In the genomic region with DNA sequence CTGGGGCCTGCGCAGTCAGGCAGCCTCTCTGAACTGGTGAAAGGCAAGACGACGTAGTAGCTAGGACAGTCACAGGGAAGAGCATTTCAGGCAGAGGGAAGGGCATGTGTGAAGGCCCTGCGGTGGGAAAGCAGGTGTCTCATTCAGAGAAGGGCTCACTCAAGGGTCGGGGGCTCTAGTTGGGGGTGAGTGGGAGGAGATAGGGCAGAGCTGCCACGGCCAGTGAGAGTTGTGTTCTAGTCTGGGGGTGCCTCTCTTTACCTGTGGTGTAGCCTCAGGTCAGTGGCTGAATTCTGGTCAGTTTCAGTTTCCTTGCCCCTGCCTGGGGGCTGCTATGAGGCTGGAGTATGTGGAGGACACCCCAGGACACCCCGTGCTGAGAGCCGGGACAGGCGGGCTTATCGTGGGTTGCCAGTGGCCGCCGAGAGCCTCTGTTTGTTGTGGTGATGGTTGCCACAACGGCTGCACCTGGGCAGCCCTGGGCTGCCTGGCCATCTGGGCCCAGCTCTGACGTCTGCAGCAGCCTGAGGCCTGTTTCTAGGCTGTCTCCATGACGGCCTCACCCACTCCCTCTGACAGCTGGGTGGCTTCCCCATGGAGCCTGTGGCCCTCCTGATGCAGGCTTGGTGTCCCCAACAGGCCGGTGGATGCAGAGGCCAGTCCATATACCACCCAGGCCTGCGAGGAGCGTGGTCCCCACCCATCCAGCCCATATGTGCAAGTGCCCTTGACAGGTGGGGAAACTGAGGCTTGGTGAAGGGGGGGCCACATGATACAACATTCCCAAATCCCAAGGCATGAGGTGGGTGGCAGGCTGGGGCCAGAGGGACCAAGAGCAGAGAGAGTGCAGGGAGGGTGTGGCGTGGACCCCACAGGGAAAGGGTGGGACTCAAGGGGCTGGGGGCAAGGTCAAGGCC, we compare ENCODE assay signal across 9 cellular contexts. TPM values are rescaled to one million over a fixed set of nuclear protein-coding genes. Genes with fewer than 3 reads are reported as not detected.
DNase-seq lines count a peak whose midpoint lies in the region; ATAC-seq and TF ChIP-seq lines count a peak whose summit lies in the region.
"Had no signal": no experiment of that assay in that cellular context is flagged by ENCODE, and none has a peak within 500 bp of the region (broad histone marks: within the 10 kb centered on the region; RNA-seq: fewer than 3 reads in every experiment).

No MANE protein-coding gene starts in this region.

- H3K4me1 Mint-ChIP-seq in T-helper 17 cell = peaks cover 11% of the 10 kb centered on the region

- H3K4me3 ChIP-seq in heart right ventricle (no peak overlapping the region), gastrocnemius medialis (no peak overlapping the region), WERI-Rb-1 (ENCODE audit: low read depth, low read length) (no peak overlapping the region)

- in situ Hi-C loops in gastrocnemius medialis (cut with MboI; ENCODE audit: low sequenced_read_pairs in 4 of 4) = loop anchor here in 1 of 4 donors (10.0 kb wide), 1 partner anchor 170 kb away; the partner anchor contains the start of gene DHRS7B

- H3K36me3 ChIP-seq in heart right ventricle = peaks cover 0 to 59% (median 9%) of the 10 kb centered on the region in 9 donors
- peaks cover 0 to 13% of the 10 kb centered on the region in 2 donors for H3K36me3 ChIP-seq in gastrocnemius medialis
- peaks cover 5% of the 10 kb centered on the region; the same call in 1 of the 2 replicates for H3K36me3 ChIP-seq in WERI-Rb-1

- no peaks in the 10 kb centered on the region for H3K9me3 ChIP-seq in T-helper 17 cell (ENCODE audit: control insufficient read depth, low read length, poor library complexity, severe bottlenecking)
- no peaks in the 10 kb centered on the region for H3K9me3 ChIP-seq in heart right ventricle
- no peaks in the 10 kb centered on the region for H3K9me3 ChIP-seq in gastrocnemius medialis
- H3K9me3 ChIP-seq in WERI-Rb-1 (ENCODE audit: severe bottlenecking) = no peaks in the 10 kb centered on the region

- intact Hi-C loops in heart right ventricle (cut with DNase I) = no loop called here
- intact Hi-C loops in gastrocnemius medialis (cut with DNase I; ENCODE audit: low total_unique reads) = no loop called here

- H3K27ac ChIP-seq in heart right ventricle = peak overlapping the region; percentile 1 to 72 (median 47)
- H3K27ac ChIP-seq in gastrocnemius medialis = peak overlapping the region; percentile 68 to 96 (median 74)
- H3K27ac ChIP-seq in WERI-Rb-1 = no peak overlapping the region

- H3K27me3 Mint-ChIP-seq in T-helper 17 cell = peaks cover 8% of the 10 kb centered on the region

- 58 to 62% methylated on average over 19 of the region's 19 CpGs for WGBS in heart right ventricle, 2 donors

- peak; percentile 19 for DNase-seq in NCI-H2196 (lab: John Stamatoyannopoulos, UW; ENCODE audit: unreplicated experiment)
- no peak for DNase-seq in NCI-H2196 treated with DMSO at 0.1 percent for 48 hours (lab: John Stamatoyannopoulos, UW; ENCODE audit: unreplicated experiment)
- DNase-seq in T-helper 17 cell = no peak
- DNase-seq in heart right ventricle = peak; percentile 79 to 80
- peak in 1 of 2 donors; percentile 71 for DNase-seq in gastrocnemius medialis
- DNase-seq in WERI-Rb-1 = no peak
- DNase-seq in stimulated activated naive CD4-positive, alpha-beta T cell (lab: John Stamatoyannopoulos, UW) = no peak
- DNase-seq: NCI-H146 had no signal

- H3K36me3 Mint-ChIP-seq in T-helper 17 cell (ENCODE audit: low read depth) = peaks cover 4% of the 10 kb centered on the region

- H3K27ac Mint-ChIP-seq in T-helper 17 cell = peak overlapping the region; percentile 0

- no peak overlapping the region for H3K4me3 Mint-ChIP-seq in T-helper 17 cell

- H3K27me3 ChIP-seq in heart right ventricle (peaks cover 0 to 4% (median 0%) of the 10 kb centered on the region in 7 donors), gastrocnemius medialis (no peaks in the 10 kb centered on the region), WERI-Rb-1 (ENCODE audit: insufficient read depth, low read depth, severe bottlenecking) (peaks cover 17% of the 10 kb centered on the region)

- TF ChIP-seq CTCF in heart right ventricle (IDR thresholded peaks at IDR 0.05) (no peak), gastrocnemius medialis (IDR thresholded peaks at IDR 0.05 in 4 of 5, conservative IDR thresholded peaks at IDR 0.05 in 1 of 5) (no peak), WERI-Rb-1 (IDR thresholded peaks at IDR 0.05; ENCODE audit: low read depth, low read length) (no peak)

- peaks cover 17 to 64% (median 35%) of the 10 kb centered on the region in 9 donors for H3K4me1 ChIP-seq in heart right ventricle
- H3K4me1 ChIP-seq in gastrocnemius medialis = peaks cover 46 to 53% of the 10 kb centered on the region in 2 donors

- ATAC-seq in T-helper 17 cell = no peak
- peak; percentile 44 to 92 (median 82) for ATAC-seq in heart right ventricle
- peak in 1 of 2 donors; percentile 25 for ATAC-seq in gastrocnemius medialis
- no peak for ATAC-seq in HG02981 (IDR thresholded peaks at IDR 0.05; ENCODE audit: unreplicated experiment)

- TF ChIP-seq POLR2A in gastrocnemius medialis (IDR thresholded peaks at IDR 0.05) = no peak

RNA-seq across cellular contexts. Expression of gene MAP2K3, which starts 10.8 kb away (rescaled TPM):
- 10 to 100 TPM; 61.2 to 73.0 TPM for total RNA-seq in T-helper 17 cell
- 10 to 100 TPM; 28.9 to 71.6 (median 60.4) TPM for total RNA-seq in heart right ventricle
- polyA plus RNA-seq in heart right ventricle = 100 to 1,000 TPM in 1 of 2 donors, 10 to 100 TPM in 1; 32.1 to 103 TPM
- 100 to 1,000 TPM in 1 of 4 donors, 10 to 100 TPM in 3; 15.7 to 170 (median 63.8) TPM for total RNA-seq in gastrocnemius medialis

RNA-seq across cellular contexts. Expression of gene NATD1, which starts 42.1 kb away (rescaled TPM):
- total RNA-seq in T-helper 17 cell = 1 to 10 TPM; 4.9 to 8.4 TPM
- total RNA-seq in heart right ventricle = 10 to 100 TPM; 11.9 to 23.1 (median 19.6) TPM
- 1 to 10 TPM; 3.1 to 4.0 TPM for polyA plus RNA-seq in heart right ventricle
- 10 to 100 TPM; 10.1 to 21.2 (median 15.5) TPM for total RNA-seq in gastrocnemius medialis

Comparison
In these comparisons a context has a peak if more than half of its experiments do, and no peak if none do; other contexts are left out.
1. DNase-seq: peak in NCI-H2196 (single experiment) and heart right ventricle (2 of 2); none in NCI-H2196 treated with DMSO at 0.1 percent for 48 hours (single experiment), T-helper 17 cell (0 of 3), WERI-Rb-1 (single experiment) and stimulated activated naive CD4-positive, alpha-beta T cell (0 of 6).
2. ATAC-seq: peak in heart right ventricle (8 of 8); none in T-helper 17 cell (single experiment) and HG02981 (single experiment).